9 cellular contexts compared by ENCODE assay signal in genomic region chr2:33134764-33135560, GRCh38.
DNase-seq lines count a peak whose midpoint lies in the region; ATAC-seq lines count a peak whose summit lies in the region.
"Had no signal": no experiment of that assay in that cellular context is flagged by ENCODE, and none has a peak within 500 bp of the region (broad histone marks: within the 10 kb centered on the region; RNA-seq: fewer than 3 reads in every experiment).

No MANE protein-coding gene starts in this region.

- H3K4me1 ChIP-seq in mucosa of rectum (ENCODE audit: control insufficient read depth in 2 of 2, insufficient read depth in 2 of 2, low read length in 2 of 2), result peaks cover 0 to 3% of the 10 kb centered on the region in 2 donors
- H3K4me1 ChIP-seq in urinary bladder (ENCODE audit: insufficient read depth), result no peaks in the 10 kb centered on the region

- DNase-seq in DMS79 treated with DMSO at 0.1 percent for 48 hours (lab: John Stamatoyannopoulos, UW), result peak; percentile 18
- DNase-seq in DMS79 (lab: John Stamatoyannopoulos, UW), result no peak
- no peak for DNase-seq in epithelial cell of prostate (ENCODE audit: low read depth, low spot score)
- no peak for DNase-seq in NCI-H82 treated with DMSO at 0.1 percent for 48 hours (lab: John Stamatoyannopoulos, UW; ENCODE audit: unreplicated experiment)
- DNase-seq: activated CD8-positive, alpha-beta memory T cell treated with anti-CD3 and anti-CD28 coated beads for 24 hours had no signal

- H3K27ac ChIP-seq in epithelial cell of prostate (peak overlapping the region; percentile 34), mucosa of rectum (ENCODE audit: low read depth in 2 of 2, low read length in 2 of 2) (peak overlapping the region; percentile 64 to 70), urinary bladder (ENCODE audit: low read depth) (peak overlapping the region; percentile 62)

- no peaks in the 10 kb centered on the region for H3K9me3 ChIP-seq in mucosa of rectum (ENCODE audit: control insufficient read depth in 2 of 2, low read length in 2 of 2)

- no peaks in the 10 kb centered on the region for H3K27me3 ChIP-seq in mucosa of rectum (ENCODE audit: control insufficient read depth in 2 of 2, insufficient read depth in 2 of 2, low read length in 2 of 2)

- no peak for ATAC-seq in GM21423 (IDR thresholded peaks at IDR 0.05; ENCODE audit: unreplicated experiment)
- ATAC-seq in GM18511 (IDR thresholded peaks at IDR 0.05; ENCODE audit: unreplicated experiment), result no peak

- 22% methylated on average over 14 of the region's 14 CpGs for WGBS in urinary bladder

- H3K36me3 ChIP-seq in mucosa of rectum (ENCODE audit: control insufficient read depth in 2 of 2, insufficient read depth in 2 of 2, low read length in 2 of 2), result no peaks in the 10 kb centered on the region
- no peaks in the 10 kb centered on the region for H3K36me3 ChIP-seq in urinary bladder (ENCODE audit: insufficient read depth)

- H3K4me3 ChIP-seq in mucosa of rectum (ENCODE audit: low read length in 2 of 2) (peak overlapping the region; percentile 52 to 58), urinary bladder (ENCODE audit: low read depth, low read length) (peak overlapping the region; percentile 48)

- peak overlapping the region in 1 of 2 donors; percentile 53 for H3K9ac ChIP-seq in mucosa of rectum (ENCODE audit: low read depth in 1 of 2, low read length in 2 of 2)
